ENCODE assay signal across 1 cellular context in the genomic region with DNA sequence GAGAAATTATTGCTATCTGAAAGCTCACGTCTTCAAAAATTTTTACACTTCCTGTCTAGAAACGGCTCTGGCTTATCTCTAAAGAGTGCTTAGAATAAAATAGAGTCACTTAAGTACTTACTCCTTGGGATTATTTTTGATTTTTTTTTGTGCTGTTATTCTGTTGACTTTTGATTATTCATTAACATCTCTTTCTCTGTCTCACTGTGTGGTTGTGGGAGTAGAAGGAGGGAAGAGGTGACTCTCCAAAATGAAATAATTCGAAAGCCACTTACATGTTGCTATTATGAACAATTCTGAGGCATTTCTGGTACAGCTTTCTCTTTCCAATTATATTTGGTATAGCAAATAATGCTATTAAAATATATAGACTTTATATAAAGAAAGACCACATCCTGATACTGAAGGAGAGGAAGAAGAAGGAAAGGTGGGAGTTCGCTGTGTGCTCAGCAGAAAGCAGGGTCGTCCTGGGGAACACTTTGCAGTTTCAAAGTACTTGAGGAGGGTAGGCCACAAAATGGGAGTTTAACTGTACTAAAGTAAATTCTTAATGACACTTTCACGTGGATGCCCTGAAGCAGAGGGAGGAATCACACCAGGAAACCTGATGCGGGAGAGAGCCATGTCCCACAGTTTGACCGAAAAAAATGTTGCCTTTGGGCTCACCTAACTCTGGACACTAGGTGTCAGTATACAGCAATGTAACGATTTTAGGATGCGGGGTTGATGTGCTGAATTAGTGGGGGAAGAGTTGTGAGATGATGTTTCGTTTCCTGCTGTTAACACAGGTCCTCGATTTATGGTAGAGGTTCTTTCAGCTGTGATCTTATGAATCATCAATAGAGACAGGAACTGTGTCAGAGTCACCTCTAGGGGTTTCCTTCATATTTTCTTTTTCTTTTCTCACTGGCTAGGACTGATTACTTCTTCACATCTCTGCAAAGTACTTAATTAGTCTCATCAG.
TF ChIP-seq lines count a peak whose summit lies in the region.

No MANE protein-coding gene starts in this region.

TF ChIP-seq in HEK293, 187 proteins besides CTCF, POLR2A, EP300 and RAD21 (continued from another document):
- TF ChIP-seq, protein P1, sequence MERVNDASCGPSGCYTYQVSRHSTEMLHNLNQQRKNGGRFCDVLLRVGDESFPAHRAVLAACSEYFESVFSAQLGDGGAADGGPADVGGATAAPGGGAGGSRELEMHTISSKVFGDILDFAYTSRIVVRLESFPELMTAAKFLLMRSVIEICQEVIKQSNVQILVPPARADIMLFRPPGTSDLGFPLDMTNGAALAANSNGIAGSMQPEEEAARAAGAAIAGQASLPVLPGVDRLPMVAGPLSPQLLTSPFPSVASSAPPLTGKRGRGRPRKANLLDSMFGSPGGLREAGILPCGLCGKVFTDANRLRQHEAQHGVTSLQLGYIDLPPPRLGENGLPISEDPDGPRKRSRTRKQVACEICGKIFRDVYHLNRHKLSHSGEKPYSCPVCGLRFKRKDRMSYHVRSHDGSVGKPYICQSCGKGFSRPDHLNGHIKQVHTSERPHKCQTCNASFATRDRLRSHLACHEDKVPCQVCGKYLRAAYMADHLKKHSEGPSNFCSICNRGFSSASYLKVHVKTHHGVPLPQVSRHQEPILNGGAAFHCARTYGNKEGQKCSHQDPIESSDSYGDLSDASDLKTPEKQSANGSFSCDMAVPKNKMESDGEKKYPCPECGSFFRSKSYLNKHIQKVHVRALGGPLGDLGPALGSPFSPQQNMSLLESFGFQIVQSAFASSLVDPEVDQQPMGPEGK (tag by site-specific recombination; IDR thresholded peaks at IDR 0.05): no peak
- TF ChIP-seq, protein P2, sequence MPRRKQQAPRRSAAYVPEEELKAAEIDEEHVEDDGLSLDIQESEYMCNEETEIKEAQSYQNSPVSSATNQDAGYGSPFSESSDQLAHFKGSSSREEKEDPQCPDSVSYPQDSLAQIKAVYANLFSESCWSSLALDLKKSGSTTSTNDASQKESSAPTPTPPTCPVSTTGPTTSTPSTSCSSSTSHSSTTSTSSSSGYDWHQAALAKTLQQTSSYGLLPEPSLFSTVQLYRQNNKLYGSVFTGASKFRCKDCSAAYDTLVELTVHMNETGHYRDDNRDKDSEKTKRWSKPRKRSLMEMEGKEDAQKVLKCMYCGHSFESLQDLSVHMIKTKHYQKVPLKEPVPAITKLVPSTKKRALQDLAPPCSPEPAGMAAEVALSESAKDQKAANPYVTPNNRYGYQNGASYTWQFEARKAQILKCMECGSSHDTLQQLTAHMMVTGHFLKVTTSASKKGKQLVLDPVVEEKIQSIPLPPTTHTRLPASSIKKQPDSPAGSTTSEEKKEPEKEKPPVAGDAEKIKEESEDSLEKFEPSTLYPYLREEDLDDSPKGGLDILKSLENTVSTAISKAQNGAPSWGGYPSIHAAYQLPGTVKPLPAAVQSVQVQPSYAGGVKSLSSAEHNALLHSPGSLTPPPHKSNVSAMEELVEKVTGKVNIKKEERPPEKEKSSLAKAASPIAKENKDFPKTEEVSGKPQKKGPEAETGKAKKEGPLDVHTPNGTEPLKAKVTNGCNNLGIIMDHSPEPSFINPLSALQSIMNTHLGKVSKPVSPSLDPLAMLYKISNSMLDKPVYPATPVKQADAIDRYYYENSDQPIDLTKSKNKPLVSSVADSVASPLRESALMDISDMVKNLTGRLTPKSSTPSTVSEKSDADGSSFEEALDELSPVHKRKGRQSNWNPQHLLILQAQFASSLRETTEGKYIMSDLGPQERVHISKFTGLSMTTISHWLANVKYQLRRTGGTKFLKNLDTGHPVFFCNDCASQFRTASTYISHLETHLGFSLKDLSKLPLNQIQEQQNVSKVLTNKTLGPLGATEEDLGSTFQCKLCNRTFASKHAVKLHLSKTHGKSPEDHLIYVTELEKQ (tag by site-specific recombination; IDR thresholded peaks at IDR 0.05; ENCODE audit: borderline replicate concordance): no peak
- TF ChIP-seq ZNF558 (tag by site-specific recombination; IDR thresholded peaks at IDR 0.05) (0 out of 2 replicates have a peak, but pooled peaks have one; percentile 33), KLF1 (tag by site-specific recombination; IDR thresholded peaks at IDR 0.05) (no peak), ZNF335 (tag by site-specific recombination; conservative IDR thresholded peaks at IDR 0.05) (peak; percentile 85), ZNF629 (tag by site-specific recombination; IDR thresholded peaks at IDR 0.05) (peak; percentile 47), ZNF350 (tag by site-specific recombination; IDR thresholded peaks at IDR 0.05) (no peak), HOXA7 (CRISPR knock-in tag; IDR thresholded peaks at IDR 0.05; ENCODE audit: borderline replicate concordance) (no peak), EGR2 (tag by site-specific recombination; IDR thresholded peaks at IDR 0.05; ENCODE audit: low read depth) (no peak), KLF16 (tag by site-specific recombination; IDR thresholded peaks at IDR 0.05) (no peak), ZNF132 (tag by site-specific recombination; IDR thresholded peaks at IDR 0.05; ENCODE audit: borderline replicate concordance) (no peak), PRDM1 (tag by site-specific recombination; IDR thresholded peaks at IDR 0.05) (peak; percentile 15; the same call in 1 of the 2 replicates), ZNF501 (tag by site-specific recombination; IDR thresholded peaks at IDR 0.05) (no peak), ZNF423 (tag by site-specific recombination; IDR thresholded peaks at IDR 0.05) (no peak), ZBTB17 (tag by site-specific recombination; IDR thresholded peaks at IDR 0.05) (peak; percentile 40; the same call in 1 of the 2 replicates), SALL2 (tag by site-specific recombination; IDR thresholded peaks at IDR 0.05; ENCODE audit: borderline replicate concordance) (no peak), ZNF416 (tag by site-specific recombination; IDR thresholded peaks at IDR 0.05) (no peak), ZBTB21 (tag by site-specific recombination; IDR thresholded peaks at IDR 0.05) (0 out of 2 replicates have a peak, but pooled peaks have one; percentile 31)
- TF ChIP-seq, protein P3, sequence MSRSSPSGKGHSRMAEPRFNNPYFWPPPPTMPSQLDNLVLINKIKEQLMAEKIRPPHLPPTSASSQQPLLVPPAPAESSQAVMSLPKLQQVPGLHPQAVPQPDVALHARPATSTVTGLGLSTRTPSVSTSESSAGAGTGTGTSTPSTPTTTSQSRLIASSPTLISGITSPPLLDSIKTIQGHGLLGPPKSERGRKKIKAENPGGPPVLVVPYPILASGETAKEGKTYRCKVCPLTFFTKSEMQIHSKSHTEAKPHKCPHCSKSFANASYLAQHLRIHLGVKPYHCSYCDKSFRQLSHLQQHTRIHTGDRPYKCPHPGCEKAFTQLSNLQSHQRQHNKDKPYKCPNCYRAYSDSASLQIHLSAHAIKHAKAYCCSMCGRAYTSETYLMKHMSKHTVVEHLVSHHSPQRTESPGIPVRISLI (tag by site-specific recombination; IDR thresholded peaks at IDR 0.05): peak; percentile 87
- TF ChIP-seq, protein P4, sequence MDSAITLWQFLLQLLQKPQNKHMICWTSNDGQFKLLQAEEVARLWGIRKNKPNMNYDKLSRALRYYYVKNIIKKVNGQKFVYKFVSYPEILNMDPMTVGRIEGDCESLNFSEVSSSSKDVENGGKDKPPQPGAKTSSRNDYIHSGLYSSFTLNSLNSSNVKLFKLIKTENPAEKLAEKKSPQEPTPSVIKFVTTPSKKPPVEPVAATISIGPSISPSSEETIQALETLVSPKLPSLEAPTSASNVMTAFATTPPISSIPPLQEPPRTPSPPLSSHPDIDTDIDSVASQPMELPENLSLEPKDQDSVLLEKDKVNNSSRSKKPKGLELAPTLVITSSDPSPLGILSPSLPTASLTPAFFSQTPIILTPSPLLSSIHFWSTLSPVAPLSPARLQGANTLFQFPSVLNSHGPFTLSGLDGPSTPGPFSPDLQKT (IDR thresholded peaks at IDR 0.05; ENCODE audit: borderline replicate concordance, low read depth, low read length): no peak
